ENCODE assay signal across 16 cellular contexts in the genomic region with DNA sequence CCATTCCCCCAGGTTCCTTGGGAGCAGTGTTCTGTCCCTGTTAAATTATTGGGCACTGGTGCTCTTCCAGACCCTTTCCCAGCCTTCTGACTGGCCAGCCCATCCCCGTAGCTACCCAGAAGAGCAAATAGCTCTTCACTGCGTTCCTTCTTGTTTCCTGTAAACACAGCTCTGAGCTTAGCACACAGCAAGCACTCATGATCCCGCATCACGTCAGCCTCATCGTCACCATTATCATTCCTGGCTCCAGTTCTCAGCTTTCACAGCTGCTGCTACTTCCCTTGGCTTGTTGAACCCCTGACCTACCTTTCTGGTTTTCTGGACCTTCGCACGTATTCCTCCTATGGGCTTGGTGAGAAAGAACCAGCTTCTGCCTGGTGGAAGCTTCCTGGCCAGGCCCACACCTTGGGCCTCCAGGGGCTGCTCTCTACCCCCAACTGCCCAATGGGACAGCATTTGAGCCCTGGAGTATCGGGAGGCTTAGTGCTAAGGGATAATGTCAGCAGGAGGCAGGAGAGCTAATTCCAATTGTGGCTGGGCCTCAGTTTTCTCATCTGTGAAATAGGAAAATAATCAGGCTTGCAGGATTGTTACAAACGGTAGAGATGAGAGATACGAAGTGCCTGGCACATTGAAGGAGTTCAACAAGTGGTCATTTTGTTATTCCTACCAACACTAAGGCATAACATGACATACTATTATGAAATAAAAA.
"Had no signal": no experiment of that assay in that cellular context is flagged by ENCODE, and none has a peak within 500 bp of the region (broad histone marks: within the 10 kb centered on the region; RNA-seq: fewer than 3 reads in every experiment).

No MANE protein-coding gene starts in this region.

- H3K4me3 ChIP-seq: lung, smooth muscle cell, tibial artery had no signal

- DNase-seq: activated CD4-positive, alpha-beta T cell treated with anti-CD3 and anti-CD28 coated beads, Interleukin-2, amount 10 ng/mL, durations not matched to agents 7 days and 5 days; activated CD4-positive, CD25-positive, alpha-beta regulatory T cell; activated CD8-positive, alpha-beta memory T cell treated with anti-CD3 and anti-CD28 coated beads for 24 hours; activated naive CD4-positive, alpha-beta T cell treated with anti-CD3 and anti-CD28 coated beads, Interleukin-2, amount 50 U/mL, for 16 hours; central memory CD4-positive, alpha-beta T cell; glutamatergic neuron; immature natural killer cell; left colon; naive B cell; T-helper 17 cell; tibial artery had no signal

- ATAC-seq: activated T-helper 17 cell treated with anti-CD3 and anti-CD28 coated beads, Interleukin-2, amount 50 U/mL, for 72 hours; left colon; stimulated activated effector memory CD8-positive, alpha-beta T cell treated with anti-CD3 and anti-CD28 coated beads, Interleukin-12 subunit alpha, Interleukin-12 subunit beta, amount 100 ng/mL, for 72 hours; T-helper 17 cell had no signal

- FAIRE-seq: TTC549 had no signal
